In the genomic region with DNA sequence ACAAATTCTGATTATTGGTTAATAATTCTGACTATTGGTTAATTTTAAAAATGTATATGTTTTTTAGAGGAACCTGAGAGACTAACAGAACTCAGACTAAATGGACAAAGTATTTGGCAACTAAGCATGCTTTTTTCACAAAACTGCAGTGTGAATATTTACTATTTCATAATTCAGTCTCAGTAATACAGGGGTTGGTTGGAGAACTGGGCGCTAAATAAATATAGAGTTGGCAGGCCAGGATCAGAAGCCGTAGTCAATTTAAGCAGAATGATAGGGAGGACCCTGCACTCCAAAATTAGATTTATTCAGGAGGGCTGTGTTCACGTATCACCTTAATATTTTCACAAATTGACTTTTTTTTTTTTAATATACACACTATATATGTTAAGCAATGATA, we compare ENCODE assay signal across 18 cellular contexts. TPM values are rescaled to one million over a fixed set of nuclear protein-coding genes. Genes with fewer than 3 reads are reported as not detected.
A peak's percentile ranks its signal among the peaks of the same experiment; 100 is the strongest.
DNase-seq lines count a peak whose midpoint lies in the region; ATAC-seq, FAIRE-seq and TF ChIP-seq lines count a peak whose summit lies in the region.
"Had no signal": no experiment of that assay in that cellular context is flagged by ENCODE, and none has a peak within 500 bp of the region (broad histone marks: within the 10 kb centered on the region; RNA-seq: fewer than 3 reads in every experiment).

No MANE protein-coding gene starts in this region.

- H3K4me1 ChIP-seq in A549, result peaks cover 52% of the 10 kb centered on the region

- ATAC-seq in A549, result no peak
- ATAC-seq in left lobe of liver, result peak; percentile 72
- ATAC-seq in GM18517 (IDR thresholded peaks at IDR 0.05; ENCODE audit: unreplicated experiment), result no peak
- ATAC-seq: CD8-positive, alpha-beta T cell had no signal

- FAIRE-seq in A549 (lab: Jason Lieb, UNC), result no peak
- FAIRE-seq: G401.6, GM12891 had no signal

- TF ChIP-seq CTCF in A549 (IDR thresholded peaks at IDR 0.05), result no peak

- DNase-seq in NCI-H2081 (lab: John Stamatoyannopoulos, UW) (peak; percentile 10 to 44), NCI-H2081 treated with DMSO at 0.1 percent for 48 hours (lab: John Stamatoyannopoulos, UW) (no peak), A549 (ENCODE audit: low read depth in 1 of 2, low spot score in 1 of 2) (no peak), left lobe of liver (ENCODE audit: low spot score) (no peak), amniotic stem cell (lab: John Stamatoyannopoulos, UW) (no peak)
- DNase-seq: ACHN; Caco-2; Calu3; CD4-positive, alpha-beta T cell; CD8-positive, alpha-beta T cell; DMS79 treated with DMSO at 0.1 percent for 48 hours; GF-D8 had no signal

- no peak for TF ChIP-seq EP300 in A549 (IDR thresholded peaks at IDR 0.05)

- POLR2A ChIA-PET in A549 (lab: Yijun Ruan, JAX), result no interaction called here

- peak overlapping the region in 1 of 2 experiments; percentile 36; a peak in 1 of 6 replicates for H3K27ac ChIP-seq in A549
- H3K27ac ChIP-seq: 22Rv1; BLaER1 treated with 17β-estradiol and CSF1 and Interleukin-3, amounts not matched to agents 10 nM and 100 nM; C4-2B had no signal

- CTCF ChIA-PET in A549 (lab: Yijun Ruan, JAX), result no interaction called here

- H3K9me3 ChIP-seq in A549, result peaks cover 6% of the 10 kb centered on the region; the same call in 1 of the 3 replicates
- H3K9me3 ChIP-seq: Caco-2 had no signal

- H3K4me2 ChIP-seq in A549, result peak overlapping the region; percentile 32; the same call in 2 of the 3 replicates
- H3K4me2 ChIP-seq: BLaER1 treated with 17β-estradiol and CSF1 and Interleukin-3, amounts not matched to agents 10 nM and 100 nM had no signal

- H3K4me3 ChIP-seq in A549, result no peak overlapping the region
- H3K4me3 ChIP-seq: BLaER1 treated with 17β-estradiol and CSF1 and Interleukin-3, amounts not matched to agents 10 nM and 100 nM had no signal

- WGBS in A549 (ENCODE audit: missing lambda C conversion rate), result 43% methylated on average over 3 of the region's 3 CpGs

- no peak for TF ChIP-seq RAD21 in A549 (conservative IDR thresholded peaks at IDR 0.05 in 1 of 2, IDR thresholded peaks at IDR 0.05 in 1 of 2)

- TF ChIP-seq POLR2A in A549 (IDR thresholded peaks at IDR 0.05; ENCODE audit: low read length), result no peak

TF ChIP-seq in A549, 52 proteins besides CTCF, POLR2A, EP300 and RAD21:
- TF ChIP-seq FOXS1 (CRISPR knock-in tag; IDR thresholded peaks at IDR 0.05), result no peak
- TF ChIP-seq EHF (CRISPR knock-in tag; IDR thresholded peaks at IDR 0.05), result no peak
- TF ChIP-seq RNF2 (IDR thresholded peaks at IDR 0.05; ENCODE audit: borderline replicate concordance, low read depth), result no peak
- no peak for TF ChIP-seq HDAC2 (IDR thresholded peaks at IDR 0.05)
- TF ChIP-seq PHF8 (IDR thresholded peaks at IDR 0.05; ENCODE audit: borderline replicate concordance, low read depth), result no peak
- TF ChIP-seq TFCP2L1 (CRISPR knock-in tag; IDR thresholded peaks at IDR 0.05), result no peak
- TF ChIP-seq HOXA7 (CRISPR knock-in tag; IDR thresholded peaks at IDR 0.05), result no peak
- TF ChIP-seq KDM1A (IDR thresholded peaks at IDR 0.05; ENCODE audit: low read depth), result no peak
- no peak for TF ChIP-seq JUN (IDR thresholded peaks at IDR 0.05)
- TF ChIP-seq MAFK (IDR thresholded peaks at IDR 0.05; ENCODE audit: partially characterized antibody), result no peak
- no peak for TF ChIP-seq ZNF302 (CRISPR knock-in tag; IDR thresholded peaks at IDR 0.05)
- TF ChIP-seq, protein P1, sequence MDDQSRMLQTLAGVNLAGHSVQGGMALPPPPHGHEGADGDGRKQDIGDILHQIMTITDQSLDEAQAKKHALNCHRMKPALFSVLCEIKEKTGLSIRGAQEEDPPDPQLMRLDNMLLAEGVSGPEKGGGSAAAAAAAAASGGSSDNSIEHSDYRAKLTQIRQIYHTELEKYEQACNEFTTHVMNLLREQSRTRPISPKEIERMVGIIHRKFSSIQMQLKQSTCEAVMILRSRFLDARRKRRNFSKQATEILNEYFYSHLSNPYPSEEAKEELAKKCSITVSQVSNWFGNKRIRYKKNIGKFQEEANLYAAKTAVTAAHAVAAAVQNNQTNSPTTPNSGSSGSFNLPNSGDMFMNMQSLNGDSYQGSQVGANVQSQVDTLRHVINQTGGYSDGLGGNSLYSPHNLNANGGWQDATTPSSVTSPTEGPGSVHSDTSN (IDR thresholded peaks at IDR 0.05), result no peak
- no peak for TF ChIP-seq JUNB (IDR thresholded peaks at IDR 0.05)
- TF ChIP-seq, protein P2, sequence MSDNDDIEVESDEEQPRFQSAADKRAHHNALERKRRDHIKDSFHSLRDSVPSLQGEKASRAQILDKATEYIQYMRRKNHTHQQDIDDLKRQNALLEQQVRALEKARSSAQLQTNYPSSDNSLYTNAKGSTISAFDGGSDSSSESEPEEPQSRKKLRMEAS (IDR thresholded peaks at IDR 0.05), result no peak
- no peak for TF ChIP-seq HEYL (CRISPR knock-in tag; IDR thresholded peaks at IDR 0.05)
- no peak for TF ChIP-seq KDM5A (IDR thresholded peaks at IDR 0.05)
- TF ChIP-seq NR3C1 (IDR thresholded peaks at IDR 0.05), result no peak

RNA-seq across cellular contexts. Expression of a gene that starts 5.8 kb away (rescaled TPM):
- polyA plus RNA-seq in A549 (2011; rRNA removed) (8.8 and 10.7 TPM in 2 replicates), A549 (2017; fragmentation: RNase III; extraction: RNeasy Plus Mini Kit Qiagen cat#74134 plus additional on column Dnase treatment) (6.6 to 7.5 TPM (median 7.2 TPM) in 3 replicates)
- 2.0 and 2.1 TPM in 2 replicates for polyA plus RNA-seq in A549 (2012; cell fraction: cytosol; rRNA removed)
- 1.1 and 1.6 TPM in 2 replicates for polyA plus RNA-seq in A549 (2012; cell fraction: nucleus; rRNA removed)
- polyA minus RNA-seq in A549 (2011; rRNA and poly(A)+ RNA removed), result 4.6 and 5.1 TPM in 2 replicates
- total RNA-seq in left lobe of liver, result 14.4 TPM

Comparison
In these comparisons a context has a peak if more than half of its experiments do, and no peak if none do; other contexts are left out.
1. DNase-seq: peak in NCI-H2081 (2 of 2); none in NCI-H2081 treated with DMSO at 0.1 percent for 48 hours (single experiment), A549 (0 of 2), left lobe of liver (single experiment) and amniotic stem cell (single experiment).